9 cellular contexts compared by ENCODE assay signal in genomic region chr17:39165178-39165843, GRCh38. TPM values are rescaled to one million over a fixed set of nuclear protein-coding genes. Genes with fewer than 3 reads are reported as not detected.
A peak's percentile ranks its signal among the peaks of the same experiment; 100 is the strongest.
DNase-seq lines count a peak whose midpoint lies in the region; ATAC-seq and TF ChIP-seq lines count a peak whose summit lies in the region.
"Had no signal": no experiment of that assay in that cellular context is flagged by ENCODE, and none has a peak within 500 bp of the region (broad histone marks: within the 10 kb centered on the region; RNA-seq: fewer than 3 reads in every experiment).

No MANE protein-coding gene starts in this region.

- no peak for TF ChIP-seq CTCF in colonic mucosa (IDR thresholded peaks at IDR 0.05)
- no peak for TF ChIP-seq CTCF in tibial artery (IDR thresholded peaks at IDR 0.05)

- no peak overlapping the region for H4K8ac ChIP-seq in mesendoderm (ENCODE audit: low read depth, low read length)

- no peak overlapping the region for H2AK5ac ChIP-seq in mesendoderm (ENCODE audit: low read length)

- H3K56ac ChIP-seq in mesendoderm (ENCODE audit: low read length) = peak overlapping the region; percentile 89

- H3K23ac ChIP-seq in mesendoderm (ENCODE audit: low read length) = no peak overlapping the region

- no CpG with 5 or more reads among the region's 51 CpGs for WGBS in mesendoderm (ENCODE audit: extremely low coverage, insufficient coverage, low lambda C conversion rate)

- H3K79me2 ChIP-seq in mesendoderm (ENCODE audit: control insufficient read depth, insufficient read depth, low read length) = no peaks in the 10 kb centered on the region

- peaks cover 23% of the 10 kb centered on the region for H3K4me1 Mint-ChIP-seq in activated CD4-positive, alpha-beta T cell treated with anti-CD3 and anti-CD28 coated beads, Interleukin-2, amount 10 ng/mL, durations not matched to agents 24 days and 14 days

- no peaks in the 10 kb centered on the region for H3K36me3 ChIP-seq in colonic mucosa
- H3K36me3 ChIP-seq in mesendoderm (ENCODE audit: control insufficient read depth, insufficient read depth, low read length) = no peaks in the 10 kb centered on the region
- H3K36me3 ChIP-seq in tibial artery = no peaks in the 10 kb centered on the region

- peak overlapping the region; percentile 85 for H3K4me3 Mint-ChIP-seq in activated CD4-positive, alpha-beta T cell treated with anti-CD3 and anti-CD28 coated beads, Interleukin-2, amount 10 ng/mL, durations not matched to agents 24 days and 14 days

- H3K27ac Mint-ChIP-seq in activated CD4-positive, alpha-beta T cell treated with anti-CD3 and anti-CD28 coated beads, Interleukin-2, amount 10 ng/mL, durations not matched to agents 24 days and 14 days = no peak overlapping the region

- H3K4me1 ChIP-seq in colonic mucosa = peaks cover 4% of the 10 kb centered on the region
- H3K4me1 ChIP-seq in mesendoderm (ENCODE audit: control insufficient read depth, low read depth, low read length) = no peaks in the 10 kb centered on the region
- peaks cover 0 to 26% (median 13%) of the 10 kb centered on the region in 4 donors for H3K4me1 ChIP-seq in tibial artery

- H3K79me1 ChIP-seq in mesendoderm (ENCODE audit: low read length) = no peaks in the 10 kb centered on the region

- peaks cover 3% of the 10 kb centered on the region for H3K9me3 Mint-ChIP-seq in activated CD4-positive, alpha-beta T cell treated with anti-CD3 and anti-CD28 coated beads, Interleukin-2, amount 10 ng/mL, durations not matched to agents 24 days and 14 days

- no peak overlapping the region for H3K18ac ChIP-seq in mesendoderm (ENCODE audit: low read length)

- H3K27me3 ChIP-seq in colonic mucosa (no peaks in the 10 kb centered on the region), mesendoderm (ENCODE audit: insufficient read depth, low read length, poor library complexity) (peaks cover 10% of the 10 kb centered on the region), tibial artery (no peaks in the 10 kb centered on the region)

- H3K9me3 ChIP-seq in colonic mucosa = no peaks in the 10 kb centered on the region
- no peaks in the 10 kb centered on the region for H3K9me3 ChIP-seq in tibial artery

- peaks cover 27% of the 10 kb centered on the region for H3K27me3 Mint-ChIP-seq in activated CD4-positive, alpha-beta T cell treated with anti-CD3 and anti-CD28 coated beads, Interleukin-2, amount 10 ng/mL, durations not matched to agents 24 days and 14 days

- peak overlapping the region; percentile 90 for H3K4me2 ChIP-seq in mesendoderm (ENCODE audit: low read length)

- no peak overlapping the region for H3K4ac ChIP-seq in mesendoderm (ENCODE audit: low read depth, low read length)

- ATAC-seq in GM18873 (IDR thresholded peaks at IDR 0.05; ENCODE audit: low FRiP score, unreplicated experiment) = no peak

- H3K36me3 Mint-ChIP-seq in activated CD4-positive, alpha-beta T cell treated with anti-CD3 and anti-CD28 coated beads, Interleukin-2, amount 10 ng/mL, durations not matched to agents 24 days and 14 days (ENCODE audit: low read depth) = peaks cover 1% of the 10 kb centered on the region

- no peak overlapping the region for H2BK120ac ChIP-seq in mesendoderm (ENCODE audit: low read depth, low read length)

- no peak overlapping the region for H3K27ac ChIP-seq in colonic mucosa
- no peak overlapping the region for H3K27ac ChIP-seq in mesendoderm (ENCODE audit: low read depth, low read length)
- H3K27ac ChIP-seq in tibial artery = peak overlapping the region in 1 of 2 donors; percentile 16
- H3K27ac ChIP-seq: SK-N-MC had no signal

- H2BK15ac ChIP-seq in mesendoderm (replicated peaks; ENCODE audit: low read depth) = no peak overlapping the region

- H3K4me3 ChIP-seq in colonic mucosa (peak overlapping the region; percentile 33), mesendoderm (ENCODE audit: low read length) (peak overlapping the region; percentile 46), tibial artery (peak overlapping the region; percentile 43 to 60)

- no peak overlapping the region for H4K5ac ChIP-seq in mesendoderm (ENCODE audit: low read length)

- no peak overlapping the region for H2BK5ac ChIP-seq in mesendoderm (ENCODE audit: low read length)

- intact Hi-C loops in activated CD4-positive, alpha-beta T cell treated with anti-CD3 and anti-CD28 coated beads, Interleukin-2, amount 10 ng/mL, durations not matched to agents 24 days and 14 days (cut with micrococcal nuclease) = loop anchor here (1.0 kb wide), 1 partner anchor 12 kb away; no protein-coding TSS in a partner anchor
- intact Hi-C loops in colonic mucosa (cut with DNase I) (loop anchor here (10.0 kb wide), 1 partner anchor 69 kb away; no protein-coding TSS in a partner anchor), tibial artery (cut with DNase I; ENCODE audit: low total_unique reads) (loop anchor here (10.0 kb wide), 2 partner anchors 69 to 291 kb away; partner anchors contain the start of gene LASP1)

- no peak for DNase-seq in activated CD4-positive, alpha-beta T cell treated with anti-CD3 and anti-CD28 coated beads, Interleukin-2, amount 10 ng/mL, durations not matched to agents 24 days and 14 days
- DNase-seq in activated CD4-positive, alpha-beta T cell treated with anti-CD3 and anti-CD28 coated beads for 1 hour = no peak
- DNase-seq in colonic mucosa (no peak), mesendoderm (no peak), tibial artery (no peak), HuH-7.5 (ENCODE audit: low spot score) (no peak), SKM-1 (lab: John Stamatoyannopoulos, UW; ENCODE audit: unreplicated experiment) (no peak)

- H3K9ac ChIP-seq in colonic mucosa (ENCODE audit: low read depth in 2 of 2, low read length in 2 of 2) = peak overlapping the region in 1 of 2 donors; percentile 34
- peak overlapping the region; percentile 62 for H3K9ac ChIP-seq in mesendoderm (ENCODE audit: low read length)

RNA-seq across cellular contexts. Expression of gene ARL5C, which starts 0.7 kb away (rescaled TPM):
- total RNA-seq in activated CD4-positive, alpha-beta T cell treated with anti-CD3 and anti-CD28 coated beads, Interleukin-2, amount 10 ng/mL, durations not matched to agents 24 days and 14 days = not detected in 2 replicates
- total RNA-seq in colonic mucosa = not detected
- polyA plus RNA-seq in mesendoderm (2013, experiment 1 of 2) = not detected
- polyA plus RNA-seq in mesendoderm (2013, experiment 2 of 2) = not detected

RNA-seq across cellular contexts. Expression of gene PLXDC1, which starts 13.9 kb away (rescaled TPM):
- 0.16 and 0.43 TPM in 2 replicates for total RNA-seq in activated CD4-positive, alpha-beta T cell treated with anti-CD3 and anti-CD28 coated beads, Interleukin-2, amount 10 ng/mL, durations not matched to agents 24 days and 14 days
- total RNA-seq in colonic mucosa = 1 to 10 TPM in 1 of 2 donors, under 1 TPM in 1; 0.54 to 4.4 TPM
- polyA plus RNA-seq in mesendoderm (2013, experiment 1 of 2) = 0.44 TPM
- polyA plus RNA-seq in mesendoderm (2013, experiment 2 of 2) = 0.24 TPM

RNA-seq across cellular contexts. Expression of gene CACNB1, which starts 32.2 kb away (rescaled TPM):
- 20.4 and 22.5 TPM in 2 replicates for total RNA-seq in activated CD4-positive, alpha-beta T cell treated with anti-CD3 and anti-CD28 coated beads, Interleukin-2, amount 10 ng/mL, durations not matched to agents 24 days and 14 days
- total RNA-seq in colonic mucosa = 1 to 10 TPM; 5.9 to 8.8 TPM
- polyA plus RNA-seq in mesendoderm (2013, experiment 1 of 2) = 4.3 TPM
- polyA plus RNA-seq in mesendoderm (2013, experiment 2 of 2) = 4.5 TPM

RNA-seq across cellular contexts. Expression of gene RPL19, which starts 34.8 kb away (rescaled TPM):
- 2,240 and 2,301 TPM in 2 replicates for total RNA-seq in activated CD4-positive, alpha-beta T cell treated with anti-CD3 and anti-CD28 coated beads, Interleukin-2, amount 10 ng/mL, durations not matched to agents 24 days and 14 days
- 1,000 to 10,000 TPM; 1,557 to 1,567 TPM for total RNA-seq in colonic mucosa
- 2,776 TPM for polyA plus RNA-seq in mesendoderm (2013, experiment 1 of 2)
- 2,856 TPM for polyA plus RNA-seq in mesendoderm (2013, experiment 2 of 2)
